2 cellular contexts compared by ENCODE assay signal in the genomic region with DNA sequence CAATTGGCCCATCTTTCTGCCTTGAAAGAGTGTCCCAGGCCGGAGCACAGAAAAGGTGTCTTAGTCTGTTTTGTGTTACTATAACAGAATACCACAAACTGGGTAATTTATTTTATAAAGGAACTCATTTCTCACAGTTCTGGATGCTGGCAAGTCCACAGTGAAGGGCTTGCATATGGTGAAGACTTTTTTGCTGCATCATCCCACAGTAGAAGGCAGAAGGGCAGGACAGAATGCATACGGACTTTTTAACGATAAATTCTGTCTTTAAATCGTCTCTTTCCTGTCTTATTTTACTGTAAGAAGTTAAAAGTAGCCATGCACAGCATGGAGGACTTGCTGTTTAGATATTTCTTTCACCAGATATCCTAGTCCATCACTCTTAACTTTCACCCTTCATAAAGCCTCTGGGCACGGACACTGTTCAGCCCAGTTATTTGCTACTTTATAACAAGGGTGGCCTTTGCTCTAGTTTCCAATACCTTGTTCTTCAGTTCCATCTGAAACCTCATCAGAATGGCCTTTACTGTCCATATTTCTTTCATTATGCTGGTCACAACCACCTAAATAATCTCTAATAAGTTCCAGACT.
TF ChIP-seq lines count a peak whose summit lies in the region.

No MANE protein-coding gene starts in this region.

TF ChIP-seq in liver, 16 proteins besides CTCF, POLR2A, EP300 and RAD21:
- TF ChIP-seq FOXA2 (IDR thresholded peaks at IDR 0.05) (no peak), RXRA (IDR thresholded peaks at IDR 0.05) (no peak), YY1 (IDR thresholded peaks at IDR 0.05) (no peak), EGR1 (IDR thresholded peaks at IDR 0.05; ENCODE audit: low read depth in 2 of 2) (no peak), HNF4A (conservative IDR thresholded peaks at IDR 0.05) (no peak), NR2F2 (IDR thresholded peaks at IDR 0.05) (no peak), TAF1 (conservative IDR thresholded peaks at IDR 0.05) (no peak), SP1 (IDR thresholded peaks at IDR 0.05) (no peak), GABPA (IDR thresholded peaks at IDR 0.05 in 1 of 2, conservative IDR thresholded peaks at IDR 0.05 in 1 of 2) (no peak), FOXA1 (IDR thresholded peaks at IDR 0.05) (no peak), JUND (IDR thresholded peaks at IDR 0.05) (no peak), HNF4G (IDR thresholded peaks at IDR 0.05) (no peak)
- TF ChIP-seq, protein P1, sequence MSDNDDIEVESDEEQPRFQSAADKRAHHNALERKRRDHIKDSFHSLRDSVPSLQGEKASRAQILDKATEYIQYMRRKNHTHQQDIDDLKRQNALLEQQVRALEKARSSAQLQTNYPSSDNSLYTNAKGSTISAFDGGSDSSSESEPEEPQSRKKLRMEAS (IDR thresholded peaks at IDR 0.05), result no peak
- TF ChIP-seq, protein P2, sequence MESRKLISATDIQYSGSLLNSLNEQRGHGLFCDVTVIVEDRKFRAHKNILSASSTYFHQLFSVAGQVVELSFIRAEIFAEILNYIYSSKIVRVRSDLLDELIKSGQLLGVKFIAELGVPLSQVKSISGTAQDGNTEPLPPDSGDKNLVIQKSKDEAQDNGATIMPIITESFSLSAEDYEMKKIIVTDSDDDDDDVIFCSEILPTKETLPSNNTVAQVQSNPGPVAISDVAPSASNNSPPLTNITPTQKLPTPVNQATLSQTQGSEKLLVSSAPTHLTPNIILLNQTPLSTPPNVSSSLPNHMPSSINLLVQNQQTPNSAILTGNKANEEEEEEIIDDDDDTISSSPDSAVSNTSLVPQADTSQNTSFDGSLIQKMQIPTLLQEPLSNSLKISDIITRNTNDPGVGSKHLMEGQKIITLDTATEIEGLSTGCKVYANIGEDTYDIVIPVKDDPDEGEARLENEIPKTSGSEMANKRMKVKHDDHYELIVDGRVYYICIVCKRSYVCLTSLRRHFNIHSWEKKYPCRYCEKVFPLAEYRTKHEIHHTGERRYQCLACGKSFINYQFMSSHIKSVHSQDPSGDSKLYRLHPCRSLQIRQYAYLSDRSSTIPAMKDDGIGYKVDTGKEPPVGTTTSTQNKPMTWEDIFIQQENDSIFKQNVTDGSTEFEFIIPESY (IDR thresholded peaks at IDR 0.05), result no peak
- TF ChIP-seq, protein P3, sequence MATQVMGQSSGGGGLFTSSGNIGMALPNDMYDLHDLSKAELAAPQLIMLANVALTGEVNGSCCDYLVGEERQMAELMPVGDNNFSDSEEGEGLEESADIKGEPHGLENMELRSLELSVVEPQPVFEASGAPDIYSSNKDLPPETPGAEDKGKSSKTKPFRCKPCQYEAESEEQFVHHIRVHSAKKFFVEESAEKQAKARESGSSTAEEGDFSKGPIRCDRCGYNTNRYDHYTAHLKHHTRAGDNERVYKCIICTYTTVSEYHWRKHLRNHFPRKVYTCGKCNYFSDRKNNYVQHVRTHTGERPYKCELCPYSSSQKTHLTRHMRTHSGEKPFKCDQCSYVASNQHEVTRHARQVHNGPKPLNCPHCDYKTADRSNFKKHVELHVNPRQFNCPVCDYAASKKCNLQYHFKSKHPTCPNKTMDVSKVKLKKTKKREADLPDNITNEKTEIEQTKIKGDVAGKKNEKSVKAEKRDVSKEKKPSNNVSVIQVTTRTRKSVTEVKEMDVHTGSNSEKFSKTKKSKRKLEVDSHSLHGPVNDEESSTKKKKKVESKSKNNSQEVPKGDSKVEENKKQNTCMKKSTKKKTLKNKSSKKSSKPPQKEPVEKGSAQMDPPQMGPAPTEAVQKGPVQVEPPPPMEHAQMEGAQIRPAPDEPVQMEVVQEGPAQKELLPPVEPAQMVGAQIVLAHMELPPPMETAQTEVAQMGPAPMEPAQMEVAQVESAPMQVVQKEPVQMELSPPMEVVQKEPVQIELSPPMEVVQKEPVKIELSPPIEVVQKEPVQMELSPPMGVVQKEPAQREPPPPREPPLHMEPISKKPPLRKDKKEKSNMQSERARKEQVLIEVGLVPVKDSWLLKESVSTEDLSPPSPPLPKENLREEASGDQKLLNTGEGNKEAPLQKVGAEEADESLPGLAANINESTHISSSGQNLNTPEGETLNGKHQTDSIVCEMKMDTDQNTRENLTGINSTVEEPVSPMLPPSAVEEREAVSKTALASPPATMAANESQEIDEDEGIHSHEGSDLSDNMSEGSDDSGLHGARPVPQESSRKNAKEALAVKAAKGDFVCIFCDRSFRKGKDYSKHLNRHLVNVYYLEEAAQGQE (IDR thresholded peaks at IDR 0.05), result no peak
- TF ChIP-seq, protein P4, sequence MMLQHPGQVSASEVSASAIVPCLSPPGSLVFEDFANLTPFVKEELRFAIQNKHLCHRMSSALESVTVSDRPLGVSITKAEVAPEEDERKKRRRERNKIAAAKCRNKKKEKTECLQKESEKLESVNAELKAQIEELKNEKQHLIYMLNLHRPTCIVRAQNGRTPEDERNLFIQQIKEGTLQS (IDR thresholded peaks at IDR 0.05), result no peak
TF ChIP-seq in liver: peak in this region for 0.

TF ChIP-seq in HepG2, 621 proteins besides CTCF, POLR2A, EP300 and RAD21:
- TF ChIP-seq TBX3 (IDR thresholded peaks at IDR 0.05; ENCODE audit: borderline replicate concordance), result no peak
- no peak for TF ChIP-seq YY1 (IDR thresholded peaks at IDR 0.05; ENCODE audit: insufficient read depth, insufficient replicate concordance, low read depth, low read length)
